In genomic region chr7:87152897-87153641, GRCh38 we compare ENCODE assay signal across 8 cellular contexts. TPM values are rescaled to one million over a fixed set of nuclear protein-coding genes. Genes with fewer than 3 reads are reported as not detected.
DNase-seq lines count a peak whose midpoint lies in the region; ATAC-seq, FAIRE-seq and TF ChIP-seq lines count a peak whose summit lies in the region.

No MANE protein-coding gene starts in this region.

- no peaks in the 10 kb centered on the region for H3K27me3 ChIP-seq in CD4-positive, CD25-positive, alpha-beta regulatory T cell (ENCODE audit: control insufficient read depth, insufficient read depth, low read length)
- no peaks in the 10 kb centered on the region for H3K27me3 ChIP-seq in bronchial epithelial cell (ENCODE audit: control insufficient read depth, insufficient read depth, low read length)
- H3K27me3 ChIP-seq in kidney epithelial cell (ENCODE audit: control insufficient read depth, insufficient read depth, low read length): no peaks in the 10 kb centered on the region

- peak overlapping the region; percentile 96 to 99 (median 98) for H3K27ac Mint-ChIP-seq in CD4-positive, CD25-positive, alpha-beta regulatory T cell
- H3K27ac Mint-ChIP-seq in T-helper 17 cell: peak overlapping the region; percentile 99

- peak in 1 of 3 donors; percentile 53 for DNase-seq in CD4-positive, CD25-positive, alpha-beta regulatory T cell
- DNase-seq in HK-2 (ENCODE audit: unreplicated experiment): peak; percentile 42
- DNase-seq in T-helper 17 cell: peak in 1 of 3 donors; percentile 16
- peak; percentile 61 for DNase-seq in bronchial epithelial cell (ENCODE audit: low read depth)
- DNase-seq in kidney epithelial cell (ENCODE audit: low read depth): no peak
- peak; percentile 17 for DNase-seq in stimulated activated CD4-positive, alpha-beta T cell treated with anti-CD3 and anti-CD28 coated beads, Interleukin-12 subunit alpha, Interleukin-12 subunit beta, amount 100 ng/mL, for 4 hours
- no peak for DNase-seq in HuH-7.5 (ENCODE audit: low spot score)

- no peaks in the 10 kb centered on the region for H3K9me3 ChIP-seq in CD4-positive, CD25-positive, alpha-beta regulatory T cell (ENCODE audit: control insufficient read depth in 2 of 2, low read length in 2 of 2)
- H3K9me3 ChIP-seq in T-helper 17 cell (ENCODE audit: control insufficient read depth, low read length, poor library complexity, severe bottlenecking): no peaks in the 10 kb centered on the region

- ATAC-seq in CD4-positive, CD25-positive, alpha-beta regulatory T cell (ENCODE audit: low read depth in 2 of 2): peak; percentile 3 to 5
- ATAC-seq in GM19463 (IDR thresholded peaks at IDR 0.05; ENCODE audit: unreplicated experiment): peak; percentile 7
- peak; percentile 27 for ATAC-seq in T-helper 17 cell

- TF ChIP-seq CTCF in bronchial epithelial cell (IDR thresholded peaks at IDR 0.05; ENCODE audit: insufficient read depth, low read length, severe bottlenecking) (no peak), kidney epithelial cell (IDR thresholded peaks at IDR 0.05; ENCODE audit: insufficient read depth, low read length, poor library complexity, severe bottlenecking) (no peak)

- H3K9me3 Mint-ChIP-seq in CD4-positive, CD25-positive, alpha-beta regulatory T cell: no peaks in the 10 kb centered on the region

- no peak for FAIRE-seq in bronchial epithelial cell (lab: Jason Lieb, UNC)

- peaks cover 52% of the 10 kb centered on the region for H3K4me1 ChIP-seq in CD4-positive, CD25-positive, alpha-beta regulatory T cell (ENCODE audit: control insufficient read depth, insufficient read depth, low read length, poor library complexity, severe bottlenecking)

- no peaks in the 10 kb centered on the region for H3K27me3 Mint-ChIP-seq in CD4-positive, CD25-positive, alpha-beta regulatory T cell
- H3K27me3 Mint-ChIP-seq in T-helper 17 cell: no peaks in the 10 kb centered on the region

- H3K36me3 ChIP-seq in CD4-positive, CD25-positive, alpha-beta regulatory T cell (ENCODE audit: control insufficient read depth, insufficient read depth, low read length): no peaks in the 10 kb centered on the region
- H3K36me3 ChIP-seq in bronchial epithelial cell (ENCODE audit: control insufficient read depth, insufficient read depth, low read length): no peaks in the 10 kb centered on the region
- H3K36me3 ChIP-seq in kidney epithelial cell (ENCODE audit: control insufficient read depth, insufficient read depth, low read length): no peaks in the 10 kb centered on the region

- H3K4me1 Mint-ChIP-seq in CD4-positive, CD25-positive, alpha-beta regulatory T cell: peaks cover 39 to 62% (median 49%) of the 10 kb centered on the region in 4 donors
- H3K4me1 Mint-ChIP-seq in T-helper 17 cell: peaks cover 38% of the 10 kb centered on the region

- peak overlapping the region; percentile 97 for H3K4me3 ChIP-seq in CD4-positive, CD25-positive, alpha-beta regulatory T cell (ENCODE audit: low read depth, low read length)
- H3K4me3 ChIP-seq in bronchial epithelial cell (ENCODE audit: low read depth, low read length): peak overlapping the region; percentile 88
- peak overlapping the region; percentile 95 for H3K4me3 ChIP-seq in kidney epithelial cell (ENCODE audit: low read depth, low read length)

- H3K27ac ChIP-seq in CD4-positive, CD25-positive, alpha-beta regulatory T cell (ENCODE audit: insufficient read depth, low read length, poor library complexity, severe bottlenecking): peak overlapping the region; percentile 94

- H3K36me3 Mint-ChIP-seq in CD4-positive, CD25-positive, alpha-beta regulatory T cell: peaks cover 8% of the 10 kb centered on the region
- peaks cover 6% of the 10 kb centered on the region for H3K36me3 Mint-ChIP-seq in T-helper 17 cell (ENCODE audit: low read depth)

- H3K4me3 Mint-ChIP-seq in CD4-positive, CD25-positive, alpha-beta regulatory T cell: peak overlapping the region; percentile 96 to 98 (median 98)
- H3K4me3 Mint-ChIP-seq in T-helper 17 cell: peak overlapping the region; percentile 99

RNA-seq across cellular contexts. Expression of gene DMTF1, which starts 0.8 kb away (rescaled TPM):
- total RNA-seq in CD4-positive, CD25-positive, alpha-beta regulatory T cell: 167 TPM
- 10 to 100 TPM; 27.9 to 34.6 (median 31.7) TPM for polyA plus RNA-seq in CD4-positive, CD25-positive, alpha-beta regulatory T cell
- 100 to 1,000 TPM; 125 to 131 TPM for total RNA-seq in T-helper 17 cell
- total RNA-seq in bronchial epithelial cell: 40.8 and 54.0 TPM in 2 replicates
- 37.3 and 40.4 TPM in 2 replicates for total RNA-seq in kidney epithelial cell

Comparison
In these comparisons a context has a peak if more than half of its experiments do, and no peak if none do; other contexts are left out.
1. DNase-seq: peak in HK-2 (single experiment), bronchial epithelial cell (single experiment) and stimulated activated CD4-positive, alpha-beta T cell treated with anti-CD3 and anti-CD28 coated beads, Interleukin-12 subunit alpha, Interleukin-12 subunit beta, amount 100 ng/mL, for 4 hours (single experiment); none in kidney epithelial cell (single experiment) and HuH-7.5 (single experiment).
2. Peak in every context shown above with its lines, with median percentiles within 50 percentile points of each other: ATAC-seq and H3K4me3 ChIP-seq.